Comparison of ENCODE assay signal across 8 cellular contexts in the genomic region with DNA sequence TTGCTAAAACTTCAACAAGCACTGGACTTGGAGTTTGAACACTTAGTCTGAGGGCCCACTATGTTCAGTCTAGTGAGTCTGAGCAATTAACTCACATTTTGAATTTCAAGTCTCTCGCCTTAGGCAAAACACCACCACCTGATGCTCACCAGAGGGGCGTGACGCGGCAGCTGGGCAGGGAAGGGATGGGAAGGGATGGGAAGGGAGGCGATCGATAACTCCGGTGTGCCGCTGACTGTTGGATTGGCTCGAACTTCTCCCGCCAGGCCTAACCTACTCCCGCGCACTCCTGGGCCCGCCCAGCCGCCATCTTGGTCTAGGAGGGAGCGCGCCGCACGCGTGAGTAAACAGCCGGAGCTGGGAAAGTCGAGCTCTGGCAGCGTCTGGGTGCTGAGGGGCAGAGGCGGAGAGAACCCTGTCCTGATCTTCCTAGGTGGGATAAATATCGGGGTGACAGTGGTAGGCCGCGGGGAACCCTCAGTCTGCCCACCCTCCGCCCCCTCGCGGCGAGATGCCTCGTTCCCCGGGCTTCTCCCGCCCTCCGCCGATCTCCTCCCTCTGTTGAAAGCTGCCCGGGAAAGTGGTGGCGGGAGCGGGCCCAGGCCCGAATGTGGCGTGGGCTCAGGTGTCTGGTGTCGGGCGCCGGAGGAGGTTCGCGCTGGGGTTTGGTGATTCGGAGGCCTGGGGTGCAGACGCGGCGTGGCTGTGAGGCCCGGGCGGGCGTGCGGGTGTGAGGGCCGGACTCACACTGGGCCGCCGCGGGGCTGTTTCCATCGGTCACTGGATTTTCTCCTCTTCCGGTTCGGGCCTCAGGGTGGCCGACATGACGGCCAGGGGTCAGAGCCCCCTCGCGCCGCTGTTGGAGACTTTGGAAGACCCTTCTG.
DNase-seq lines count a peak whose midpoint lies in the region; ATAC-seq, FAIRE-seq and TF ChIP-seq lines count a peak whose summit lies in the region.

A gene with protein sequence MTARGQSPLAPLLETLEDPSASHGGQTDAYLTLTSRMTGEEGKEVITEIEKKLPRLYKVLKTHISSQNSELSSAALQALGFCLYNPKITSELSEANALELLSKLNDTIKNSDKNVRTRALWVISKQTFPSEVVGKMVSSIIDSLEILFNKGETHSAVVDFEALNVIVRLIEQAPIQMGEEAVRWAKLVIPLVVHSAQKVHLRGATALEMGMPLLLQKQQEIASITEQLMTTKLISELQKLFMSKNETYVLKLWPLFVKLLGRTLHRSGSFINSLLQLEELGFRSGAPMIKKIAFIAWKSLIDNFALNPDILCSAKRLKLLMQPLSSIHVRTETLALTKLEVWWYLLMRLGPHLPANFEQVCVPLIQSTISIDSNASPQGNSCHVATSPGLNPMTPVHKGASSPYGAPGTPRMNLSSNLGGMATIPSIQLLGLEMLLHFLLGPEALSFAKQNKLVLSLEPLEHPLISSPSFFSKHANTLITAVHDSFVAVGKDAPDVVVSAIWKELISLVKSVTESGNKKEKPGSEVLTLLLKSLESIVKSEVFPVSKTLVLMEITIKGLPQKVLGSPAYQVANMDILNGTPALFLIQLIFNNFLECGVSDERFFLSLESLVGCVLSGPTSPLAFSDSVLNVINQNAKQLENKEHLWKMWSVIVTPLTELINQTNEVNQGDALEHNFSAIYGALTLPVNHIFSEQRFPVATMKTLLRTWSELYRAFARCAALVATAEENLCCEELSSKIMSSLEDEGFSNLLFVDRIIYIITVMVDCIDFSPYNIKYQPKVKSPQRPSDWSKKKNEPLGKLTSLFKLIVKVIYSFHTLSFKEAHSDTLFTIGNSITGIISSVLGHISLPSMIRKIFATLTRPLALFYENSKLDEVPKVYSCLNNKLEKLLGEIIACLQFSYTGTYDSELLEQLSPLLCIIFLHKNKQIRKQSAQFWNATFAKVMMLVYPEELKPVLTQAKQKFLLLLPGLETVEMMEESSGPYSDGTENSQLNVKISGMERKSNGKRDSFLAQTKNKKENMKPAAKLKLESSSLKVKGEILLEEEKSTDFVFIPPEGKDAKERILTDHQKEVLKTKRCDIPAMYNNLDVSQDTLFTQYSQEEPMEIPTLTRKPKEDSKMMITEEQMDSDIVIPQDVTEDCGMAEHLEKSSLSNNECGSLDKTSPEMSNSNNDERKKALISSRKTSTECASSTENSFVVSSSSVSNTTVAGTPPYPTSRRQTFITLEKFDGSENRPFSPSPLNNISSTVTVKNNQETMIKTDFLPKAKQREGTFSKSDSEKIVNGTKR (N-terminal part only) (plus strand): TSS at position 302 of the 884 bp plus-strand sequence. CDS start 522 bp downstream, at position 824.

- peak within 1 kb of the TSS; percentile 81 to 96 (median 92) for H3K27ac ChIP-seq in BLaER1 treated with 17β-estradiol and CSF1 and Interleukin-3, amounts not matched to agents 10 nM and 100 nM
- peak within 1 kb of the TSS; percentile 94 to 96 for H3K27ac ChIP-seq in coronary artery

- no peaks in the 10 kb centered on the region for H3K9me3 ChIP-seq in BLaER1 treated with 17β-estradiol and CSF1 and Interleukin-3, amounts not matched to agents 10 nM and 100 nM (replicated peaks in 1 of 11)

- peaks cover 31 to 38% (median 37%) of the 10 kb centered on the region in 11 experiments for H3K36me3 ChIP-seq in BLaER1 treated with 17β-estradiol and CSF1 and Interleukin-3, amounts not matched to agents 10 nM and 100 nM

- DNase-seq in GM19239 (ENCODE audit: insufficient read length, low spot score), result peak; percentile 75
- peak; percentile 88 to 91 for DNase-seq in NCI-H524 (lab: John Stamatoyannopoulos, UW)
- DNase-seq in activated CD4-positive, alpha-beta T cell treated with anti-CD3 and anti-CD28 coated beads for 48 hours, result peak; percentile 91
- peak; percentile 90 for DNase-seq in coronary artery (ENCODE audit: low spot score)
- DNase-seq in left kidney (ENCODE audit: low read depth, low spot score), result peak; percentile 98
- peak; percentile 84 for DNase-seq in stimulated activated CD4-positive, alpha-beta T cell treated with anti-CD3 and anti-CD28 coated beads, Interleukin-2, amount 100 ng/mL, for 24 hours

- H3K9ac ChIP-seq in BLaER1 treated with 17β-estradiol and CSF1 and Interleukin-3, amounts not matched to agents 10 nM and 100 nM, result peak within 1 kb of the TSS; percentile 92 to 99 (median 95)

- FAIRE-seq in GM19239 (lab: Jason Lieb, UNC), result peak; percentile 74

- H3K4me2 ChIP-seq in BLaER1 treated with 17β-estradiol and CSF1 and Interleukin-3, amounts not matched to agents 10 nM and 100 nM, result peak within 1 kb of the TSS; percentile 76 to 89 (median 83)

- peaks cover 8 to 46% (median 30%) of the 10 kb centered on the region in 11 experiments; a peak in 17 of 22 replicates for H4K20me1 ChIP-seq in BLaER1 treated with 17β-estradiol and CSF1 and Interleukin-3, amounts not matched to agents 10 nM and 100 nM

- peak within 1 kb of the TSS; percentile 87 to 100 (median 96) for H3K4me3 ChIP-seq in BLaER1 treated with 17β-estradiol and CSF1 and Interleukin-3, amounts not matched to agents 10 nM and 100 nM
- peak within 1 kb of the TSS; percentile 87 for H3K4me3 ChIP-seq in coronary artery

- peaks cover 8 to 21% (median 10%) of the 10 kb centered on the region in 10 experiments; a peak in 19 of 20 replicates for H3K4me1 ChIP-seq in BLaER1 treated with 17β-estradiol and CSF1 and Interleukin-3, amounts not matched to agents 10 nM and 100 nM

- TF ChIP-seq CTCF in coronary artery (IDR thresholded peaks at IDR 0.05), result peak; percentile 58

- peak; percentile 87 for ATAC-seq in HG03457 (IDR thresholded peaks at IDR 0.05; ENCODE audit: unreplicated experiment)

- no peaks in the 10 kb centered on the region for H3K27me3 ChIP-seq in BLaER1 treated with 17β-estradiol and CSF1 and Interleukin-3, amounts not matched to agents 10 nM and 100 nM

Comparison
In these comparisons a context has a peak if more than half of its experiments do, and no peak if none do; other contexts are left out.
1. Peak in every context shown above with its lines: DNase-seq, ATAC-seq, H3K4me3 ChIP-seq and H3K27ac ChIP-seq.